Comparison of ENCODE assay signal across 13 cellular contexts in genomic region chr7:154051643-154052530, GRCh38. TPM values are rescaled to one million over a fixed set of nuclear protein-coding genes. Genes with fewer than 3 reads are reported as not detected.
A peak's percentile ranks its signal among the peaks of the same experiment; 100 is the strongest.
DNase-seq lines count a peak whose midpoint lies in the region; TF ChIP-seq lines count a peak whose summit lies in the region.
"Not testable (repeated sequence)": the region's sequence is repeated elsewhere in the genome, so short reads cannot be mapped to it uniquely, and the experiment has no call there.
"Had no signal": no experiment of that assay in that cellular context is flagged by ENCODE, and none has a peak within 500 bp of the region (broad histone marks: within the 10 kb centered on the region; RNA-seq: fewer than 3 reads in every experiment).

Gene DPP6 (plus strand): TSS chr7:154052398.

- not testable (repeated sequence) for H3K79me1 ChIP-seq in trophoblast cell (ENCODE audit: low read length)

- not testable (repeated sequence) for H4K91ac ChIP-seq in trophoblast cell (ENCODE audit: low read depth, low read length)

- H3K9me3 Mint-ChIP-seq in mesothelial cell of epicardium: not testable (repeated sequence)

- not testable (repeated sequence) for H3K23ac ChIP-seq in trophoblast cell (ENCODE audit: low read length)

- not testable (repeated sequence) for H3K4me1 Mint-ChIP-seq in mesothelial cell of epicardium

- not testable (repeated sequence) for H4K20me1 ChIP-seq in hepatocyte (ENCODE audit: insufficient read depth, poor library complexity, severe bottlenecking)

- not testable (repeated sequence) for H3K27ac Mint-ChIP-seq in mesothelial cell of epicardium

- peak within 1 kb of the TSS; percentile 42 for H3K9ac ChIP-seq in NT2/D1 (ENCODE audit: insufficient read length, low read depth)
- H3K9ac ChIP-seq in trophoblast cell (ENCODE audit: low read length): not testable (repeated sequence)

- H2BK12ac ChIP-seq in trophoblast cell (ENCODE audit: low read length): not testable (repeated sequence)

- H3K4ac ChIP-seq in trophoblast cell (ENCODE audit: low read depth, low read length): not testable (repeated sequence)

- H3K4me3 Mint-ChIP-seq in mesothelial cell of epicardium: peak within 1 kb of the TSS; percentile 40

- not testable (repeated sequence) for TF ChIP-seq CTCF in hepatocyte (IDR thresholded peaks at IDR 0.05; ENCODE audit: poor library complexity); mesothelial cell of epicardium (IDR thresholded peaks at IDR 0.05; ENCODE audit: unreplicated experiment); suprapubic skin (IDR thresholded peaks at IDR 0.05)

- H3K4me1 ChIP-seq in NT2/D1 (ENCODE audit: insufficient read depth, insufficient read length); ectodermal cell (ENCODE audit: control insufficient read depth, insufficient read depth, low read length); hepatocyte (ENCODE audit: insufficient read depth); trophoblast cell (ENCODE audit: control insufficient read depth in 1 of 2, insufficient read depth in 2 of 2, low read length in 2 of 2); suprapubic skin: not testable (repeated sequence)

- not testable (repeated sequence) for H2AFZ ChIP-seq in hepatocyte; trophoblast cell (ENCODE audit: insufficient read depth, low read length, poor library complexity)

- H2AK5ac ChIP-seq in trophoblast cell (ENCODE audit: low read length): not testable (repeated sequence)

- H3K9me2 ChIP-seq in hepatocyte (replicated peaks; ENCODE audit: insufficient read depth): not testable (repeated sequence)

- not testable (repeated sequence) for H3K14ac ChIP-seq in trophoblast cell (ENCODE audit: low read length)

- not testable (repeated sequence) for H2BK5ac ChIP-seq in trophoblast cell (ENCODE audit: low read depth, low read length, poor library complexity)

- not testable (repeated sequence) for H3K36me3 ChIP-seq in NT2/D1 (ENCODE audit: insufficient read depth, insufficient read length, low read length); ectodermal cell (ENCODE audit: control insufficient read depth, insufficient read depth, low read length); hepatocyte (replicated peaks; ENCODE audit: insufficient read depth, low read depth); trophoblast cell (ENCODE audit: control insufficient read depth in 1 of 2, insufficient read depth in 2 of 2, low read length in 2 of 2); suprapubic skin

- TF ChIP-seq EP300 in suprapubic skin (IDR thresholded peaks at IDR 0.05): not testable (repeated sequence)

- not testable (repeated sequence) for H2BK120ac ChIP-seq in trophoblast cell (ENCODE audit: insufficient read depth, low read length, poor library complexity)

- not testable (repeated sequence) for H3K9me3 ChIP-seq in NT2/D1 (ENCODE audit: insufficient read depth, low read length); ectodermal cell (ENCODE audit: control insufficient read depth, low read length); hepatocyte (ENCODE audit: low read depth); trophoblast cell (ENCODE audit: insufficient read depth, low read depth, low read length); suprapubic skin

- not testable (repeated sequence) for H3K27ac ChIP-seq in ectodermal cell (ENCODE audit: insufficient read depth, low read depth, low read length, poor library complexity, severe bottlenecking); hepatocyte; trophoblast cell (ENCODE audit: low read depth, low read length); suprapubic skin

- H3K79me2 ChIP-seq in hepatocyte; trophoblast cell (ENCODE audit: control insufficient read depth, insufficient read depth, low read length, poor library complexity): not testable (repeated sequence)

- not testable (repeated sequence) for H3K36me3 Mint-ChIP-seq in mesothelial cell of epicardium

- peak; percentile 31 for DNase-seq in NCI-H1092 treated with DMSO at 0.1 percent for 48 hours (lab: John Stamatoyannopoulos, UW)
- DNase-seq in NT2/D1 (ENCODE audit: low read depth, low spot score); hepatocyte (ENCODE audit: low spot score); mesothelial cell of epicardium (ENCODE audit: low spot score in 2 of 2, unreplicated experiment in 2 of 2); trophoblast cell; suprapubic skin (ENCODE audit: low spot score in 2 of 2): not testable (repeated sequence)

- WGBS in ectodermal cell, 2 experiments: 1 to 2% methylated on average over 35 to 49 of the region's 81 CpGs
- WGBS in hepatocyte (ENCODE audit: low lambda C conversion rate, missing lambda C conversion rate): 0% methylated on average over 24 of the region's 81 CpGs
- no CpG with 5 or more reads among the region's 81 CpGs for WGBS in trophoblast cell (ENCODE audit: extremely low coverage, insufficient coverage, insufficient read length)
- WGBS in suprapubic skin: 2% methylated on average over 19 of the region's 81 CpGs

- H3K4me3 ChIP-seq in NT2/D1 (ENCODE audit: insufficient read length, low read depth): peak within 1 kb of the TSS; percentile 34
- H3K4me3 ChIP-seq in ectodermal cell (ENCODE audit: insufficient read depth, low read depth, low read length): peak within 1 kb of the TSS; percentile 30
- H3K4me3 ChIP-seq in hepatocyte; trophoblast cell (ENCODE audit: low read depth, low read length): not testable (repeated sequence)
- peak within 1 kb of the TSS; percentile 22 for H3K4me3 ChIP-seq in suprapubic skin

- TF ChIP-seq POLR2A in suprapubic skin (IDR thresholded peaks at IDR 0.05): not testable (repeated sequence)

- not testable (repeated sequence) for H4K8ac ChIP-seq in trophoblast cell (ENCODE audit: low read depth, low read length)

- peak within 1 kb of the TSS; percentile 68 for H3K4me2 ChIP-seq in hepatocyte
- peak within 1 kb of the TSS; percentile 76 for H3K4me2 ChIP-seq in trophoblast cell (ENCODE audit: low read length)

- H3K27me3 Mint-ChIP-seq in mesothelial cell of epicardium (ENCODE audit: low read depth): peaks cover 43% of the 10 kb centered on the region

- H4K12ac ChIP-seq in trophoblast cell (ENCODE audit: low read depth, low read length): peak within 1 kb of the TSS; percentile 30

- H3K27me3 ChIP-seq in NT2/D1 (ENCODE audit: insufficient read depth, insufficient read length); hepatocyte; trophoblast cell (ENCODE audit: insufficient read depth, low read length): not testable (repeated sequence)
- H3K27me3 ChIP-seq in ectodermal cell (ENCODE audit: control insufficient read depth, insufficient read depth, low read length, poor library complexity, severe bottlenecking): peaks cover 33% of the 10 kb centered on the region
- peaks cover 15% of the 10 kb centered on the region for H3K27me3 ChIP-seq in suprapubic skin

- not testable (repeated sequence) for H3K18ac ChIP-seq in trophoblast cell (ENCODE audit: low read length)

RNA-seq across cellular contexts. Expression of gene DPP6, which starts in this region (rescaled TPM):
- 3.8 TPM for polyA plus RNA-seq in ectodermal cell (2013, experiment 1 of 4)
- polyA plus RNA-seq in ectodermal cell (2013, experiment 2 of 4): 5.1 TPM
- 4.3 TPM for polyA plus RNA-seq in ectodermal cell (2013, experiment 3 of 4)
- polyA plus RNA-seq in ectodermal cell (2013, experiment 4 of 4): 4.4 TPM
- total RNA-seq in hepatocyte: 0.12 and 0.20 TPM in 2 replicates
- polyA plus RNA-seq in hepatocyte: 0.44 and 1.8 TPM in 2 replicates
- total RNA-seq in mesothelial cell of epicardium: 0.09 to 0.18 TPM (median 0.13 TPM) in 3 replicates
- 1.5 TPM in 2 replicates for polyA plus RNA-seq in trophoblast cell (2013)
- total RNA-seq in suprapubic skin: 10 to 100 TPM in 3 of 4 donors, under 1 TPM in 1; 0.30 to 11.8 (median 10.7) TPM
- total RNA-seq: CD8-positive, alpha-beta T cell; LHCN-M2; PC-3 had no signal
- polyA plus RNA-seq: AG04450, BJ, IgD-negative memory B cell had no signal
